In genomic region chrX:31590581-31591113, GRCh38 we compare ENCODE assay signal across 14 cellular contexts.
DNase-seq lines count a peak whose midpoint lies in the region; ATAC-seq and TF ChIP-seq lines count a peak whose summit lies in the region.
"Had no signal": no experiment of that assay in that cellular context is flagged by ENCODE, and none has a peak within 500 bp of the region (broad histone marks: within the 10 kb centered on the region; RNA-seq: fewer than 3 reads in every experiment).

No MANE protein-coding gene starts in this region.

- H3K9ac ChIP-seq in mesenchymal stem cell (ENCODE audit: low read length), result no peak overlapping the region

- H3K27me3 Mint-ChIP-seq in chondrocyte (ENCODE audit: low read depth), result no peaks in the 10 kb centered on the region
- H3K27me3 Mint-ChIP-seq in endothelial cell (ENCODE audit: unreplicated experiment), result no peaks in the 10 kb centered on the region

- no peak overlapping the region for H3K23ac ChIP-seq in mesenchymal stem cell (ENCODE audit: low read length in 2 of 2)

- ATAC-seq in HG03135 (IDR thresholded peaks at IDR 0.05; ENCODE audit: unreplicated experiment), result no peak
- ATAC-seq: CD8-positive, alpha-beta T cell; stimulated activated naive CD8-positive, alpha-beta T cell treated with anti-CD3 and anti-CD28 coated beads, Interleukin-15, Interleukin-2, amounts not matched to agents 100 U/mL and 50 U/mL, for 24 hours had no signal

- TF ChIP-seq CTCF in chondrocyte (IDR thresholded peaks at IDR 0.05) (no peak), endothelial cell (IDR thresholded peaks at IDR 0.05; ENCODE audit: unreplicated experiment) (no peak), GM13977 (IDR thresholded peaks at IDR 0.05; ENCODE audit: extremely low read depth, insufficient read depth, missing control alignments) (no peak)

- H4K91ac ChIP-seq in mesenchymal stem cell (ENCODE audit: low read length), result no peak overlapping the region

- DNase-seq in Caki2 (ENCODE audit: low read depth) (peak; percentile 12), NCI-H446 treated with DMSO at 0.1 percent for 48 hours (lab: John Stamatoyannopoulos, UW) (peak; percentile 8), chondrocyte (ENCODE audit: low spot score) (no peak), mesenchymal stem cell (peak; percentile 69), T1000 (lab: John Stamatoyannopoulos, UW) (no peak), endothelial cell (ENCODE audit: low spot score) (no peak), GM13977 (ENCODE audit: low spot score) (no peak)
- DNase-seq: activated CD8-positive, alpha-beta memory T cell treated with anti-CD3 and anti-CD28 coated beads, Interleukin-2, amount 50 U/mL, for 48 hours; CD8-positive, alpha-beta T cell; SHP77; stimulated activated CD4-positive, alpha-beta T cell treated with anti-CD3 and anti-CD28 coated beads, Interleukin-4, amount 100 ng/mL, for 24 hours; stimulated activated naive CD8-positive, alpha-beta T cell treated with anti-CD3 and anti-CD28 coated beads, Interleukin-15, Interleukin-2, amounts not matched to agents 100 U/mL and 50 U/mL, for 24 hours had no signal

- H3K27ac ChIP-seq in mesenchymal stem cell (ENCODE audit: low read length, poor library complexity, severe bottlenecking), result no peak overlapping the region
- H3K27ac ChIP-seq: HL-60 had no signal

- no peak overlapping the region for H2AK5ac ChIP-seq in mesenchymal stem cell (ENCODE audit: low read length, severe bottlenecking)

- H3K14ac ChIP-seq in mesenchymal stem cell (ENCODE audit: low read length in 2 of 2), result no peak overlapping the region

- H3K4me3 Mint-ChIP-seq in chondrocyte (ENCODE audit: unreplicated experiment) (no peak overlapping the region), endothelial cell (ENCODE audit: unreplicated experiment) (no peak overlapping the region)
- H3K4me3 Mint-ChIP-seq: CD8-positive, alpha-beta T cell had no signal

- H2BK5ac ChIP-seq in mesenchymal stem cell (ENCODE audit: low read depth, low read length, poor library complexity, severe bottlenecking), result no peak overlapping the region

- H3K9me3 Mint-ChIP-seq in chondrocyte (ENCODE audit: low read depth), result peaks cover 18% of the 10 kb centered on the region
- no peaks in the 10 kb centered on the region for H3K9me3 Mint-ChIP-seq in endothelial cell (ENCODE audit: unreplicated experiment)
- H3K9me3 Mint-ChIP-seq: CD8-positive, alpha-beta T cell had no signal

- H3K27me3 ChIP-seq in mesenchymal stem cell (ENCODE audit: control insufficient read depth in 1 of 2, insufficient read depth in 1 of 2, low read length in 2 of 2), result no peaks in the 10 kb centered on the region

- H2AFZ ChIP-seq in mesenchymal stem cell (ENCODE audit: low read depth, low read length), result no peak overlapping the region

- no peaks in the 10 kb centered on the region for H3K79me1 ChIP-seq in mesenchymal stem cell (replicated peaks; ENCODE audit: low read length, poor library complexity, severe bottlenecking)

- no peak overlapping the region for H2BK15ac ChIP-seq in mesenchymal stem cell (ENCODE audit: low read depth, poor library complexity, severe bottlenecking)

- H2BK120ac ChIP-seq in mesenchymal stem cell (ENCODE audit: low read depth, low read length), result no peak overlapping the region

- H3K4me2 ChIP-seq in mesenchymal stem cell (ENCODE audit: low read length, poor library complexity, severe bottlenecking), result no peak overlapping the region

- no peaks in the 10 kb centered on the region for H3K9me3 ChIP-seq in mesenchymal stem cell (ENCODE audit: control insufficient read depth, low read length)

- no peak overlapping the region for H4K8ac ChIP-seq in mesenchymal stem cell (ENCODE audit: low read length)

- H3K4me1 Mint-ChIP-seq in chondrocyte (ENCODE audit: low read depth) (peaks cover 11% of the 10 kb centered on the region), endothelial cell (ENCODE audit: unreplicated experiment) (no peaks in the 10 kb centered on the region)

- H3K4me3 ChIP-seq in mesenchymal stem cell (ENCODE audit: insufficient read depth in 1 of 2, low read depth in 1 of 2, low read length in 2 of 2), result no peak overlapping the region

- in situ Hi-C loops in Caki2 (cut with HindIII; ENCODE audit: low pct_unique_long_range_greater_than_20kb, low sequenced_read_pairs), result no loop called here
- in situ Hi-C loops in GM13977 (cut with MboI; ENCODE audit: low pct_unique_long_range_greater_than_20kb, low sequenced_read_pairs, unreplicated experiment), result no loop called here

- no CpG with 5 or more reads among the region's 5 CpGs for WGBS in mesenchymal stem cell

- H2BK12ac ChIP-seq in mesenchymal stem cell (ENCODE audit: low read length in 2 of 2), result no peak overlapping the region

- no peaks in the 10 kb centered on the region for H3K36me3 ChIP-seq in mesenchymal stem cell (ENCODE audit: control insufficient read depth in 1 of 2, insufficient read depth in 2 of 2, low read depth in 1 of 2, low read length in 2 of 2)

- no peaks in the 10 kb centered on the region for H3K4me1 ChIP-seq in mesenchymal stem cell (ENCODE audit: control insufficient read depth, insufficient read depth, low read depth, low read length)

- H3K36me3 Mint-ChIP-seq in chondrocyte (ENCODE audit: low read depth), result no peaks in the 10 kb centered on the region
- H3K36me3 Mint-ChIP-seq in endothelial cell (ENCODE audit: low read depth, unreplicated experiment), result no peaks in the 10 kb centered on the region
- H3K36me3 Mint-ChIP-seq: CD8-positive, alpha-beta T cell had no signal

- no peak overlapping the region for H3K18ac ChIP-seq in mesenchymal stem cell (ENCODE audit: low read depth in 1 of 2, low read length in 2 of 2)

- H3K27ac Mint-ChIP-seq in chondrocyte (ENCODE audit: unreplicated experiment), result peak overlapping the region; percentile 62
- H3K27ac Mint-ChIP-seq in endothelial cell (ENCODE audit: unreplicated experiment), result no peak overlapping the region
- H3K27ac Mint-ChIP-seq: CD8-positive, alpha-beta T cell had no signal

- no peak overlapping the region for H3K4ac ChIP-seq in mesenchymal stem cell (ENCODE audit: low read depth in 1 of 2, low read length in 2 of 2)

Comparison
In these comparisons a context has a peak if more than half of its experiments do, and no peak if none do; other contexts are left out.
1. DNase-seq: peak in Caki2 (single experiment), NCI-H446 treated with DMSO at 0.1 percent for 48 hours (single experiment) and mesenchymal stem cell (single experiment); none in chondrocyte (single experiment), T1000 (single experiment), endothelial cell (single experiment) and GM13977 (single experiment).